In the genomic region with DNA sequence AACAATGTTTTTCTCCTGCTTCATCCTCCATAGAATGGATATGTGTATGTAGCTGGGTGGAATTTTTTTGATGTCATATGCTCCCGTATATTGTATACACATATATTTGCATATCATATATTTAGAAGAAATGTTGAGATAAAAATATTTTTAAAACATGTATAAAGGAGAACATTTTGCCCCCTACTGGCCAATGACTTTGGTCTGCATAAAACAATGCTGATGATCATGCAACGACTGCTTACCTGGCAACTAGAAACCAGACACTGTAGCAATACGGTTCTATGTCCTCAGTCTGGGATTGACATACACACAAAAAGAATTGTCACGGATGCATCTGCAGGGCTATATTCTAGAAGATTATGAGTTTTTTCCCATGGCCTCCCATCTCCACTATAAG, we compare ENCODE assay signal across 16 cellular contexts.
DNase-seq lines count a peak whose midpoint lies in the region; TF ChIP-seq lines count a peak whose summit lies in the region.
"Had no signal": no experiment of that assay in that cellular context is flagged by ENCODE, and none has a peak within 500 bp of the region (broad histone marks: within the 10 kb centered on the region; RNA-seq: fewer than 3 reads in every experiment).

No MANE protein-coding gene starts in this region.

- 71 to 86% methylated on average over 1 to 3 of the region's 4 CpGs for WGBS in endodermal cell (ENCODE audit: insufficient coverage in 1 of 2, insufficient read length in 1 of 2), 2 experiments

- H3K4me3 Mint-ChIP-seq in endodermal cell (no peak overlapping the region), osteocyte (ENCODE audit: unreplicated experiment) (no peak overlapping the region)
- H3K4me3 Mint-ChIP-seq: activated CD4-positive, alpha-beta T cell treated with anti-CD3 and anti-CD28 coated beads, Interleukin-2, amount 10 ng/mL, durations not matched to agents 7 days and 5 days; natural killer cell treated with Interleukin-12 subunit alpha and Interleukin-12 subunit beta and Interleukin-15 and Interleukin-18, amount 100 ng/mL, for 72 hours had no signal

- H3K4me2 ChIP-seq in OCI-LY3 (ENCODE audit: low read length) = no peak overlapping the region

- no peaks in the 10 kb centered on the region for H3K36me3 ChIP-seq in OCI-LY3 (replicated peaks; ENCODE audit: low read depth, low read length)
- H3K36me3 ChIP-seq in endodermal cell (ENCODE audit: control insufficient read depth, insufficient read depth, low read length) = no peaks in the 10 kb centered on the region
- H3K36me3 ChIP-seq: MG63, spleen, tibial artery had no signal

- H3K79me2 ChIP-seq in OCI-LY3 (ENCODE audit: low read length) = no peaks in the 10 kb centered on the region

- no peak overlapping the region for H3K27ac ChIP-seq in OCI-LY3 (ENCODE audit: low read length)
- no peak overlapping the region for H3K27ac ChIP-seq in endodermal cell (ENCODE audit: low read depth, low read length)
- H3K27ac ChIP-seq: spleen, tibial artery had no signal

- no peak overlapping the region for H2AFZ ChIP-seq in OCI-LY3 (ENCODE audit: low read depth, low read length)

- H3K4me1 ChIP-seq in OCI-LY3 (ENCODE audit: low read length) = no peaks in the 10 kb centered on the region
- H3K4me1 ChIP-seq in endodermal cell (ENCODE audit: control insufficient read depth, insufficient read depth, low read length) = no peaks in the 10 kb centered on the region
- H3K4me1 ChIP-seq: spleen, tibial artery had no signal

- peaks cover 25% of the 10 kb centered on the region for H3K27me3 Mint-ChIP-seq in endodermal cell (ENCODE audit: insufficient read depth)
- H3K27me3 Mint-ChIP-seq in osteocyte (ENCODE audit: unreplicated experiment) = no peaks in the 10 kb centered on the region
- H3K27me3 Mint-ChIP-seq: activated CD4-positive, alpha-beta T cell treated with anti-CD3 and anti-CD28 coated beads, Interleukin-2, amount 10 ng/mL, durations not matched to agents 7 days and 5 days; natural killer cell treated with Interleukin-12 subunit alpha and Interleukin-12 subunit beta and Interleukin-15 and Interleukin-18, amount 100 ng/mL, for 72 hours had no signal

- TF ChIP-seq CTCF in OCI-LY3 (IDR thresholded peaks at IDR 0.05; ENCODE audit: low read depth, low read length) = peak; percentile 51
- TF ChIP-seq CTCF in endodermal cell (conservative IDR thresholded peaks at IDR 0.05) = peak; percentile 75
- peak; percentile 17 for TF ChIP-seq CTCF in osteocyte (IDR thresholded peaks at IDR 0.05)

- H3K4me3 ChIP-seq in OCI-LY3 (ENCODE audit: low read length) = no peak overlapping the region
- no peak overlapping the region for H3K4me3 ChIP-seq in endodermal cell (ENCODE audit: low read length)
- H3K4me3 ChIP-seq: MG63, spleen, tibial artery had no signal

- peak; percentile 12 for DNase-seq in DMS53 (lab: John Stamatoyannopoulos, UW)
- DNase-seq in DMS53 treated with DMSO at 0.1 percent for 48 hours (lab: John Stamatoyannopoulos, UW; ENCODE audit: unreplicated experiment) = no peak
- DNase-seq in endodermal cell = no peak
- no peak for DNase-seq in osteocyte (ENCODE audit: extremely low spot score, unreplicated experiment)
- no peak for DNase-seq in iPS-NIHi7 (ENCODE audit: extremely low spot score)
- no peak for DNase-seq in NK-92 (lab: John Stamatoyannopoulos, UW; ENCODE audit: unreplicated experiment)
- no peak for DNase-seq in NCI-H2107 treated with DMSO at 0.1 percent for 48 hours (lab: John Stamatoyannopoulos, UW; ENCODE audit: unreplicated experiment)
- DNase-seq: activated CD4-positive, alpha-beta T cell treated with anti-CD3 and anti-CD28 coated beads, Interleukin-2, amount 10 ng/mL, durations not matched to agents 7 days and 5 days; kidney; MG63; NCI-H510A; spleen; tibial artery had no signal

- H3K4me1 Mint-ChIP-seq in endodermal cell (no peaks in the 10 kb centered on the region), osteocyte (ENCODE audit: unreplicated experiment) (no peaks in the 10 kb centered on the region)
- H3K4me1 Mint-ChIP-seq: activated CD4-positive, alpha-beta T cell treated with anti-CD3 and anti-CD28 coated beads, Interleukin-2, amount 10 ng/mL, durations not matched to agents 7 days and 5 days had no signal

- H3K36me3 Mint-ChIP-seq in endodermal cell (ENCODE audit: low read depth) = no peaks in the 10 kb centered on the region
- no peaks in the 10 kb centered on the region for H3K36me3 Mint-ChIP-seq in osteocyte (ENCODE audit: unreplicated experiment)

- H4K20me1 ChIP-seq in OCI-LY3 (ENCODE audit: insufficient read depth, low read length) = no peaks in the 10 kb centered on the region

- H3K27me3 ChIP-seq in OCI-LY3 (ENCODE audit: low read depth, low read length) = no peaks in the 10 kb centered on the region
- no peaks in the 10 kb centered on the region for H3K27me3 ChIP-seq in endodermal cell (ENCODE audit: control insufficient read depth, insufficient read depth, low read length, poor library complexity, severe bottlenecking)
- H3K27me3 ChIP-seq: MG63, spleen, tibial artery had no signal

- no peaks in the 10 kb centered on the region for H3K9me3 ChIP-seq in OCI-LY3 (ENCODE audit: insufficient read depth, low read length)
- H3K9me3 ChIP-seq in endodermal cell (ENCODE audit: control insufficient read depth, low read length) = no peaks in the 10 kb centered on the region
- H3K9me3 ChIP-seq: MG63, tibial artery had no signal

- H3K9me3 Mint-ChIP-seq in endodermal cell = no peaks in the 10 kb centered on the region
- H3K9me3 Mint-ChIP-seq in osteocyte (ENCODE audit: unreplicated experiment) = peaks cover 2% of the 10 kb centered on the region

- H3K27ac Mint-ChIP-seq in endodermal cell (no peak overlapping the region), osteocyte (ENCODE audit: unreplicated experiment) (no peak overlapping the region)
- H3K27ac Mint-ChIP-seq: activated CD4-positive, alpha-beta T cell treated with anti-CD3 and anti-CD28 coated beads, Interleukin-2, amount 10 ng/mL, durations not matched to agents 7 days and 5 days; activated T-helper 2 cell treated with anti-CD3 and anti-CD28 coated beads, Interferon-gamma antibody, Interleukin-2, Interleukin-4, amounts not matched to agents 10 μg/mL and 5 μg/mL and 100 μg/mL, durations not matched to agents 14 hours and 24 hours and 36 hours; natural killer cell treated with Interleukin-12 subunit alpha and Interleukin-12 subunit beta and Interleukin-15 and Interleukin-18, amount 100 ng/mL, for 72 hours had no signal

- H3K9ac ChIP-seq in OCI-LY3 (ENCODE audit: low read length) (no peak overlapping the region), endodermal cell (ENCODE audit: extremely low read depth, low read length, poor library complexity, severe bottlenecking) (no peak overlapping the region)

Comparison
In these comparisons a context has a peak if more than half of its experiments do, and no peak if none do; other contexts are left out.
1. CTCF ChIP-seq: peak in every context shown above with its lines; median percentile 75 in endodermal cell; 51 in OCI-LY3; 17 in osteocyte.